ENCODE assay signal across 1 cellular context in genomic region chr5:138533973-138534941, GRCh38.
TF ChIP-seq lines count a peak whose summit lies in the region.

No MANE protein-coding gene starts in this region.

TF ChIP-seq in HepG2, 621 proteins besides CTCF, POLR2A, EP300 and RAD21 (continued from another document and continues in another):
- TF ChIP-seq ZSCAN29 (CRISPR knock-in tag; conservative IDR thresholded peaks at IDR 0.05) = no peak
- TF ChIP-seq SOX5 (CRISPR knock-in tag; IDR thresholded peaks at IDR 0.05; ENCODE audit: borderline replicate concordance) = peak; percentile 83; the same call in 1 of the 2 replicates
- no peak for TF ChIP-seq ZBTB34 (CRISPR knock-in tag; IDR thresholded peaks at IDR 0.05)
- no peak for TF ChIP-seq ZFP90 (CRISPR knock-in tag; IDR thresholded peaks at IDR 0.05; ENCODE audit: borderline replicate concordance)
- TF ChIP-seq, protein P1, sequence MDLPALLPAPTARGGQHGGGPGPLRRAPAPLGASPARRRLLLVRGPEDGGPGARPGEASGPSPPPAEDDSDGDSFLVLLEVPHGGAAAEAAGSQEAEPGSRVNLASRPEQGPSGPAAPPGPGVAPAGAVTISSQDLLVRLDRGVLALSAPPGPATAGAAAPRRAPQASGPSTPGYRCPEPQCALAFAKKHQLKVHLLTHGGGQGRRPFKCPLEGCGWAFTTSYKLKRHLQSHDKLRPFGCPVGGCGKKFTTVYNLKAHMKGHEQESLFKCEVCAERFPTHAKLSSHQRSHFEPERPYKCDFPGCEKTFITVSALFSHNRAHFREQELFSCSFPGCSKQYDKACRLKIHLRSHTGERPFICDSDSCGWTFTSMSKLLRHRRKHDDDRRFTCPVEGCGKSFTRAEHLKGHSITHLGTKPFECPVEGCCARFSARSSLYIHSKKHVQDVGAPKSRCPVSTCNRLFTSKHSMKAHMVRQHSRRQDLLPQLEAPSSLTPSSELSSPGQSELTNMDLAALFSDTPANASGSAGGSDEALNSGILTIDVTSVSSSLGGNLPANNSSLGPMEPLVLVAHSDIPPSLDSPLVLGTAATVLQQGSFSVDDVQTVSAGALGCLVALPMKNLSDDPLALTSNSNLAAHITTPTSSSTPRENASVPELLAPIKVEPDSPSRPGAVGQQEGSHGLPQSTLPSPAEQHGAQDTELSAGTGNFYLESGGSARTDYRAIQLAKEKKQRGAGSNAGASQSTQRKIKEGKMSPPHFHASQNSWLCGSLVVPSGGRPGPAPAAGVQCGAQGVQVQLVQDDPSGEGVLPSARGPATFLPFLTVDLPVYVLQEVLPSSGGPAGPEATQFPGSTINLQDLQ (CRISPR knock-in tag; IDR thresholded peaks at IDR 0.05) = no peak
- TF ChIP-seq NCOR1 (IDR thresholded peaks at IDR 0.05; ENCODE audit: borderline replicate concordance, low read length) = peak; percentile 51; the same call in 1 of the 2 replicates
- TF ChIP-seq, protein P2, sequence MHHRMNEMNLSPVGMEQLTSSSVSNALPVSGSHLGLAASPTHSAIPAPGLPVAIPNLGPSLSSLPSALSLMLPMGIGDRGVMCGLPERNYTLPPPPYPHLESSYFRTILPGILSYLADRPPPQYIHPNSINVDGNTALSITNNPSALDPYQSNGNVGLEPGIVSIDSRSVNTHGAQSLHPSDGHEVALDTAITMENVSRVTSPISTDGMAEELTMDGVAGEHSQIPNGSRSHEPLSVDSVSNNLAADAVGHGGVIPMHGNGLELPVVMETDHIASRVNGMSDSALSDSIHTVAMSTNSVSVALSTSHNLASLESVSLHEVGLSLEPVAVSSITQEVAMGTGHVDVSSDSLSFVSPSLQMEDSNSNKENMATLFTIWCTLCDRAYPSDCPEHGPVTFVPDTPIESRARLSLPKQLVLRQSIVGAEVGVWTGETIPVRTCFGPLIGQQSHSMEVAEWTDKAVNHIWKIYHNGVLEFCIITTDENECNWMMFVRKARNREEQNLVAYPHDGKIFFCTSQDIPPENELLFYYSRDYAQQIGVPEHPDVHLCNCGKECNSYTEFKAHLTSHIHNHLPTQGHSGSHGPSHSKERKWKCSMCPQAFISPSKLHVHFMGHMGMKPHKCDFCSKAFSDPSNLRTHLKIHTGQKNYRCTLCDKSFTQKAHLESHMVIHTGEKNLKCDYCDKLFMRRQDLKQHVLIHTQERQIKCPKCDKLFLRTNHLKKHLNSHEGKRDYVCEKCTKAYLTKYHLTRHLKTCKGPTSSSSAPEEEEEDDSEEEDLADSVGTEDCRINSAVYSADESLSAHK (CRISPR knock-in tag; IDR thresholded peaks at IDR 0.05; ENCODE audit: borderline replicate concordance) = no peak
- TF ChIP-seq PCBP2 (optimal IDR thresholded peaks at IDR 0.05; ENCODE audit: low read depth, low read length, poor library complexity, severe bottlenecking) = no peak
- TF ChIP-seq, protein P3, sequence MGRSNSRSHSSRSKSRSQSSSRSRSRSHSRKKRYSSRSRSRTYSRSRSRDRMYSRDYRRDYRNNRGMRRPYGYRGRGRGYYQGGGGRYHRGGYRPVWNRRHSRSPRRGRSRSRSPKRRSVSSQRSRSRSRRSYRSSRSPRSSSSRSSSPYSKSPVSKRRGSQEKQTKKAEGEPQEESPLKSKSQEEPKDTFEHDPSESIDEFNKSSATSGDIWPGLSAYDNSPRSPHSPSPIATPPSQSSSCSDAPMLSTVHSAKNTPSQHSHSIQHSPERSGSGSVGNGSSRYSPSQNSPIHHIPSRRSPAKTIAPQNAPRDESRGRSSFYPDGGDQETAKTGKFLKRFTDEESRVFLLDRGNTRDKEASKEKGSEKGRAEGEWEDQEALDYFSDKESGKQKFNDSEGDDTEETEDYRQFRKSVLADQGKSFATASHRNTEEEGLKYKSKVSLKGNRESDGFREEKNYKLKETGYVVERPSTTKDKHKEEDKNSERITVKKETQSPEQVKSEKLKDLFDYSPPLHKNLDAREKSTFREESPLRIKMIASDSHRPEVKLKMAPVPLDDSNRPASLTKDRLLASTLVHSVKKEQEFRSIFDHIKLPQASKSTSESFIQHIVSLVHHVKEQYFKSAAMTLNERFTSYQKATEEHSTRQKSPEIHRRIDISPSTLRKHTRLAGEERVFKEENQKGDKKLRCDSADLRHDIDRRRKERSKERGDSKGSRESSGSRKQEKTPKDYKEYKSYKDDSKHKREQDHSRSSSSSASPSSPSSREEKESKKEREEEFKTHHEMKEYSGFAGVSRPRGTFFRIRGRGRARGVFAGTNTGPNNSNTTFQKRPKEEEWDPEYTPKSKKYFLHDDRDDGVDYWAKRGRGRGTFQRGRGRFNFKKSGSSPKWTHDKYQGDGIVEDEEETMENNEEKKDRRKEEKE (IDR thresholded peaks at IDR 0.05) = no peak
- no peak for TF ChIP-seq SOX6 (IDR thresholded peaks at IDR 0.05)
- peak; percentile 82 for TF ChIP-seq SOX6 (CRISPR knock-in tag; IDR thresholded peaks at IDR 0.05)
- TF ChIP-seq THAP11 (CRISPR knock-in tag; IDR thresholded peaks at IDR 0.05) = peak; percentile 22; the same call in 1 of the 2 replicates
- no peak for TF ChIP-seq NAIF1 (CRISPR knock-in tag; IDR thresholded peaks at IDR 0.05; ENCODE audit: borderline replicate concordance)
- TF ChIP-seq, protein P4, sequence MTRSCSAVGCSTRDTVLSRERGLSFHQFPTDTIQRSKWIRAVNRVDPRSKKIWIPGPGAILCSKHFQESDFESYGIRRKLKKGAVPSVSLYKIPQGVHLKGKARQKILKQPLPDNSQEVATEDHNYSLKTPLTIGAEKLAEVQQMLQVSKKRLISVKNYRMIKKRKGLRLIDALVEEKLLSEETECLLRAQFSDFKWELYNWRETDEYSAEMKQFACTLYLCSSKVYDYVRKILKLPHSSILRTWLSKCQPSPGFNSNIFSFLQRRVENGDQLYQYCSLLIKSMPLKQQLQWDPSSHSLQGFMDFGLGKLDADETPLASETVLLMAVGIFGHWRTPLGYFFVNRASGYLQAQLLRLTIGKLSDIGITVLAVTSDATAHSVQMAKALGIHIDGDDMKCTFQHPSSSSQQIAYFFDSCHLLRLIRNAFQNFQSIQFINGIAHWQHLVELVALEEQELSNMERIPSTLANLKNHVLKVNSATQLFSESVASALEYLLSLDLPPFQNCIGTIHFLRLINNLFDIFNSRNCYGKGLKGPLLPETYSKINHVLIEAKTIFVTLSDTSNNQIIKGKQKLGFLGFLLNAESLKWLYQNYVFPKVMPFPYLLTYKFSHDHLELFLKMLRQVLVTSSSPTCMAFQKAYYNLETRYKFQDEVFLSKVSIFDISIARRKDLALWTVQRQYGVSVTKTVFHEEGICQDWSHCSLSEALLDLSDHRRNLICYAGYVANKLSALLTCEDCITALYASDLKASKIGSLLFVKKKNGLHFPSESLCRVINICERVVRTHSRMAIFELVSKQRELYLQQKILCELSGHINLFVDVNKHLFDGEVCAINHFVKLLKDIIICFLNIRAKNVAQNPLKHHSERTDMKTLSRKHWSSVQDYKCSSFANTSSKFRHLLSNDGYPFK (CRISPR knock-in tag; IDR thresholded peaks at IDR 0.05; ENCODE audit: borderline replicate concordance) = no peak
- no peak for TF ChIP-seq ZNF20 (CRISPR knock-in tag; IDR thresholded peaks at IDR 0.05)
- no peak for TF ChIP-seq SMAD3 (CRISPR knock-in tag; IDR thresholded peaks at IDR 0.05)
- TF ChIP-seq PHF5A (CRISPR knock-in tag; IDR thresholded peaks at IDR 0.05; ENCODE audit: low read depth, unreplicated experiment) = no peak
- TF ChIP-seq CREB1 (IDR thresholded peaks at IDR 0.05) = no peak
- TF ChIP-seq CREB1 (CRISPR knock-in tag; IDR thresholded peaks at IDR 0.05) = peak; percentile 49
- TF ChIP-seq SMARCC2 (IDR thresholded peaks at IDR 0.05) = no peak
- TF ChIP-seq ZNF432 (CRISPR knock-in tag; IDR thresholded peaks at IDR 0.05; ENCODE audit: borderline replicate concordance) = no peak
- TF ChIP-seq BCL6 (CRISPR knock-in tag; IDR thresholded peaks at IDR 0.05) = peak; percentile 91
- TF ChIP-seq ZGPAT (CRISPR knock-in tag; IDR thresholded peaks at IDR 0.05) = peak; percentile 66; the same call in 1 of the 2 replicates
- no peak for TF ChIP-seq CC2D1A (CRISPR knock-in tag; IDR thresholded peaks at IDR 0.05)
- no peak for TF ChIP-seq KLF6 (CRISPR knock-in tag; IDR thresholded peaks at IDR 0.05)
- TF ChIP-seq NFE2L2 (IDR thresholded peaks at IDR 0.05; ENCODE audit: low read length) = no peak
- TF ChIP-seq ETV5 (CRISPR knock-in tag; IDR thresholded peaks at IDR 0.05; ENCODE audit: borderline replicate concordance) = peak; percentile 96
- no peak for TF ChIP-seq CSRNP2 (CRISPR knock-in tag; conservative IDR thresholded peaks at IDR 0.05; ENCODE audit: low read depth)
- TF ChIP-seq ZBTB20 (CRISPR knock-in tag; IDR thresholded peaks at IDR 0.05; ENCODE audit: borderline replicate concordance, low read depth) = no peak
- peak; percentile 77; the same call in 1 of the 2 replicates for TF ChIP-seq THRA (CRISPR knock-in tag; IDR thresholded peaks at IDR 0.05; ENCODE audit: borderline replicate concordance)
- no peak for TF ChIP-seq CENPBD1 (CRISPR knock-in tag; IDR thresholded peaks at IDR 0.05; ENCODE audit: borderline replicate concordance, low read depth)
- TF ChIP-seq ZNF34 (CRISPR knock-in tag; IDR thresholded peaks at IDR 0.05; ENCODE audit: borderline replicate concordance) = no peak
- TF ChIP-seq ZMYM2 (CRISPR knock-in tag; IDR thresholded peaks at IDR 0.05) = no peak
